ENCODE assay signal across 1 cellular context in genomic region chr6:139485185-139485584, GRCh38.
TF ChIP-seq lines count a peak whose summit lies in the region.

No MANE protein-coding gene starts in this region.

TF ChIP-seq in liver, 16 proteins besides CTCF, POLR2A, EP300 and RAD21 (continued from another document):
- TF ChIP-seq HNF4G (IDR thresholded peaks at IDR 0.05) = no peak
- no peak for TF ChIP-seq GABPA (IDR thresholded peaks at IDR 0.05 in 1 of 2, conservative IDR thresholded peaks at IDR 0.05 in 1 of 2)
- no peak for TF ChIP-seq FOXA2 (IDR thresholded peaks at IDR 0.05)
- no peak for TF ChIP-seq YY1 (IDR thresholded peaks at IDR 0.05)
- TF ChIP-seq FOXA1 (IDR thresholded peaks at IDR 0.05) = no peak
- no peak for TF ChIP-seq ATF3 (IDR thresholded peaks at IDR 0.05)
- no peak for TF ChIP-seq REST (IDR thresholded peaks at IDR 0.05)
